In the genomic region with DNA sequence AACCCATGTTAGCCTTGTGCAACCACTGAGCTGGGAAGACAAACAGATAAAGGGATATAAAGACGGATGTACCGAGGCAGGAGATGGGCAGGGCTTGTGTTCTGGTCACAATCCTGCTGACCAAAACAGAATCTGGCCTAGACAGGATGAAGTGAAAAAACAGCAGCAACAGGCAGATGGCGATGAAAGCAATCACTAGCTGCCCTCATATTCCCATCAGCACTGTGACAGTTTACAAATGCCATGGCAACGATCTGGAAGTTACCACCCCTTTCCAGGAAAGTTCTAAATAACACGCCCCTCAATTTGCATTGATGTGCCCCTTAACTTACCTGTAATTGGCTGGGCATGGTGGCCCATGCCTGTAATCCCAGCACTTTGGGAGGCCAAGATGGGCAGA, we compare ENCODE assay signal across 11 cellular contexts. TPM values are rescaled to one million over a fixed set of nuclear protein-coding genes. Genes with fewer than 3 reads are reported as not detected.
DNase-seq lines count a peak whose midpoint lies in the region; ATAC-seq and TF ChIP-seq lines count a peak whose summit lies in the region.
"Had no signal": no experiment of that assay in that cellular context is flagged by ENCODE, and none has a peak within 500 bp of the region (broad histone marks: within the 10 kb centered on the region; RNA-seq: fewer than 3 reads in every experiment).

No MANE protein-coding gene starts in this region.

- intact Hi-C loops in body of pancreas (cut with DNase I) = no loop called here

- peak; percentile 43 for DNase-seq in EH (ENCODE audit: low read depth)
- DNase-seq in body of pancreas = peak in 3 of 4 donors; percentile 18 to 50 (median 28)
- no peak for DNase-seq in nephron progenitor cell
- DNase-seq in DMS114 treated with DMSO at 0.1 percent for 48 hours (lab: John Stamatoyannopoulos, UW; ENCODE audit: unreplicated experiment) = no peak
- DNase-seq: head of caudate nucleus; naive thymus-derived CD4-positive, alpha-beta T cell had no signal

- no peak overlapping the region for H3K9ac ChIP-seq in liver (ENCODE audit: low read depth in 1 of 2, low read length in 2 of 2)

- H3K4me3 ChIP-seq in body of pancreas (no peak overlapping the region), liver (ENCODE audit: low read depth in 1 of 3, low read length in 3 of 3) (no peak overlapping the region)
- H3K4me3 ChIP-seq: cardiac muscle cell had no signal

- H3K9me3 ChIP-seq in body of pancreas = no peaks in the 10 kb centered on the region
- peaks cover 0 to 4% (median 0%) of the 10 kb centered on the region in 4 donors for H3K9me3 ChIP-seq in liver (ENCODE audit: control insufficient read depth in 4 of 4, low read length in 3 of 4)

- peaks cover 6% of the 10 kb centered on the region for H3K9me3 Mint-ChIP-seq in nephron progenitor cell
- H3K9me3 Mint-ChIP-seq: naive thymus-derived CD4-positive, alpha-beta T cell had no signal

- H3K27ac Mint-ChIP-seq in nephron progenitor cell = no peak overlapping the region

- TF ChIP-seq CTCF in LNCAP (IDR thresholded peaks at IDR 0.05) (0 out of 2 replicates have a peak, but pooled peaks have one; percentile 22), body of pancreas (IDR thresholded peaks at IDR 0.05) (peak in 4 of 7 experiments; percentile 16 to 38 (median 23)), liver (IDR thresholded peaks at IDR 0.05; ENCODE audit: low read depth, low read length, missing input control) (peak; percentile 3), nephron progenitor cell (IDR thresholded peaks at IDR 0.05) (no peak)

- H3K36me3 ChIP-seq in body of pancreas (replicated peaks in 1 of 2; ENCODE audit: insufficient read depth in 1 of 2, low read depth in 2 of 2) (no peaks in the 10 kb centered on the region), liver (ENCODE audit: control insufficient read depth in 4 of 4, insufficient read depth in 3 of 4, low read depth in 1 of 4, low read length in 3 of 4) (no peaks in the 10 kb centered on the region)
- H3K36me3 ChIP-seq: cardiac muscle cell had no signal

- ATAC-seq in body of pancreas = peak; percentile 72
- no peak for ATAC-seq in HG02763 (IDR thresholded peaks at IDR 0.05; ENCODE audit: unreplicated experiment)
- no peak for ATAC-seq in HG03442 (IDR thresholded peaks at IDR 0.05; ENCODE audit: unreplicated experiment)
- ATAC-seq: naive thymus-derived CD4-positive, alpha-beta T cell had no signal

- H3K36me3 Mint-ChIP-seq in nephron progenitor cell (ENCODE audit: low read depth) = no peaks in the 10 kb centered on the region
- H3K36me3 Mint-ChIP-seq: naive thymus-derived CD4-positive, alpha-beta T cell had no signal

- H3K4me1 ChIP-seq in body of pancreas = no peaks in the 10 kb centered on the region
- H3K4me1 ChIP-seq in liver (ENCODE audit: control insufficient read depth in 4 of 4, insufficient read depth in 4 of 4, low read length in 3 of 4) = peaks cover 0 to 3% (median 0%) of the 10 kb centered on the region in 4 donors

- H3K27ac ChIP-seq in body of pancreas = no peak overlapping the region
- H3K27ac ChIP-seq in liver (ENCODE audit: low read depth in 1 of 2, low read length in 2 of 2) = no peak overlapping the region
- H3K27ac ChIP-seq: cardiac muscle cell had no signal

- H3K27me3 Mint-ChIP-seq in nephron progenitor cell (ENCODE audit: low read depth, poor library complexity) = peaks cover 9% of the 10 kb centered on the region

- no peak overlapping the region for H3K4me3 Mint-ChIP-seq in nephron progenitor cell
- H3K4me3 Mint-ChIP-seq: naive thymus-derived CD4-positive, alpha-beta T cell had no signal

- peak in 1 of 2 donors; percentile 46 for TF ChIP-seq RAD21 in liver (IDR thresholded peaks at IDR 0.05)

- no peak for TF ChIP-seq POLR2A in body of pancreas (IDR thresholded peaks at IDR 0.05)

- WGBS in body of pancreas, 2 donors = 37 to 42% methylated on average over 5 of the region's 5 CpGs
- 58% methylated on average over 5 of the region's 5 CpGs for WGBS in liver

- H3K27me3 ChIP-seq in body of pancreas (no peaks in the 10 kb centered on the region), liver (ENCODE audit: control insufficient read depth in 4 of 4, insufficient read depth in 4 of 4, low read length in 3 of 4) (no peaks in the 10 kb centered on the region)
- H3K27me3 ChIP-seq: cardiac muscle cell had no signal

- peaks cover 10% of the 10 kb centered on the region for H3K4me1 Mint-ChIP-seq in nephron progenitor cell

TF ChIP-seq in liver, 16 proteins besides CTCF, POLR2A, EP300 and RAD21:
- TF ChIP-seq FOXA2 (IDR thresholded peaks at IDR 0.05) = no peak
- no peak for TF ChIP-seq JUND (IDR thresholded peaks at IDR 0.05)
- TF ChIP-seq, protein P1, sequence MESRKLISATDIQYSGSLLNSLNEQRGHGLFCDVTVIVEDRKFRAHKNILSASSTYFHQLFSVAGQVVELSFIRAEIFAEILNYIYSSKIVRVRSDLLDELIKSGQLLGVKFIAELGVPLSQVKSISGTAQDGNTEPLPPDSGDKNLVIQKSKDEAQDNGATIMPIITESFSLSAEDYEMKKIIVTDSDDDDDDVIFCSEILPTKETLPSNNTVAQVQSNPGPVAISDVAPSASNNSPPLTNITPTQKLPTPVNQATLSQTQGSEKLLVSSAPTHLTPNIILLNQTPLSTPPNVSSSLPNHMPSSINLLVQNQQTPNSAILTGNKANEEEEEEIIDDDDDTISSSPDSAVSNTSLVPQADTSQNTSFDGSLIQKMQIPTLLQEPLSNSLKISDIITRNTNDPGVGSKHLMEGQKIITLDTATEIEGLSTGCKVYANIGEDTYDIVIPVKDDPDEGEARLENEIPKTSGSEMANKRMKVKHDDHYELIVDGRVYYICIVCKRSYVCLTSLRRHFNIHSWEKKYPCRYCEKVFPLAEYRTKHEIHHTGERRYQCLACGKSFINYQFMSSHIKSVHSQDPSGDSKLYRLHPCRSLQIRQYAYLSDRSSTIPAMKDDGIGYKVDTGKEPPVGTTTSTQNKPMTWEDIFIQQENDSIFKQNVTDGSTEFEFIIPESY (IDR thresholded peaks at IDR 0.05) = no peak
- TF ChIP-seq HNF4G (IDR thresholded peaks at IDR 0.05) = no peak
- TF ChIP-seq, protein P2, sequence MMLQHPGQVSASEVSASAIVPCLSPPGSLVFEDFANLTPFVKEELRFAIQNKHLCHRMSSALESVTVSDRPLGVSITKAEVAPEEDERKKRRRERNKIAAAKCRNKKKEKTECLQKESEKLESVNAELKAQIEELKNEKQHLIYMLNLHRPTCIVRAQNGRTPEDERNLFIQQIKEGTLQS (IDR thresholded peaks at IDR 0.05) = no peak
- TF ChIP-seq FOXA1 (IDR thresholded peaks at IDR 0.05) = no peak
- TF ChIP-seq NR2F2 (IDR thresholded peaks at IDR 0.05) = no peak
- no peak for TF ChIP-seq TAF1 (conservative IDR thresholded peaks at IDR 0.05)
- no peak for TF ChIP-seq RXRA (IDR thresholded peaks at IDR 0.05)
- TF ChIP-seq SP1 (IDR thresholded peaks at IDR 0.05) = no peak
- no peak for TF ChIP-seq GABPA (IDR thresholded peaks at IDR 0.05 in 1 of 2, conservative IDR thresholded peaks at IDR 0.05 in 1 of 2)
- TF ChIP-seq, protein P3, sequence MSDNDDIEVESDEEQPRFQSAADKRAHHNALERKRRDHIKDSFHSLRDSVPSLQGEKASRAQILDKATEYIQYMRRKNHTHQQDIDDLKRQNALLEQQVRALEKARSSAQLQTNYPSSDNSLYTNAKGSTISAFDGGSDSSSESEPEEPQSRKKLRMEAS (IDR thresholded peaks at IDR 0.05) = no peak
- TF ChIP-seq, protein P4, sequence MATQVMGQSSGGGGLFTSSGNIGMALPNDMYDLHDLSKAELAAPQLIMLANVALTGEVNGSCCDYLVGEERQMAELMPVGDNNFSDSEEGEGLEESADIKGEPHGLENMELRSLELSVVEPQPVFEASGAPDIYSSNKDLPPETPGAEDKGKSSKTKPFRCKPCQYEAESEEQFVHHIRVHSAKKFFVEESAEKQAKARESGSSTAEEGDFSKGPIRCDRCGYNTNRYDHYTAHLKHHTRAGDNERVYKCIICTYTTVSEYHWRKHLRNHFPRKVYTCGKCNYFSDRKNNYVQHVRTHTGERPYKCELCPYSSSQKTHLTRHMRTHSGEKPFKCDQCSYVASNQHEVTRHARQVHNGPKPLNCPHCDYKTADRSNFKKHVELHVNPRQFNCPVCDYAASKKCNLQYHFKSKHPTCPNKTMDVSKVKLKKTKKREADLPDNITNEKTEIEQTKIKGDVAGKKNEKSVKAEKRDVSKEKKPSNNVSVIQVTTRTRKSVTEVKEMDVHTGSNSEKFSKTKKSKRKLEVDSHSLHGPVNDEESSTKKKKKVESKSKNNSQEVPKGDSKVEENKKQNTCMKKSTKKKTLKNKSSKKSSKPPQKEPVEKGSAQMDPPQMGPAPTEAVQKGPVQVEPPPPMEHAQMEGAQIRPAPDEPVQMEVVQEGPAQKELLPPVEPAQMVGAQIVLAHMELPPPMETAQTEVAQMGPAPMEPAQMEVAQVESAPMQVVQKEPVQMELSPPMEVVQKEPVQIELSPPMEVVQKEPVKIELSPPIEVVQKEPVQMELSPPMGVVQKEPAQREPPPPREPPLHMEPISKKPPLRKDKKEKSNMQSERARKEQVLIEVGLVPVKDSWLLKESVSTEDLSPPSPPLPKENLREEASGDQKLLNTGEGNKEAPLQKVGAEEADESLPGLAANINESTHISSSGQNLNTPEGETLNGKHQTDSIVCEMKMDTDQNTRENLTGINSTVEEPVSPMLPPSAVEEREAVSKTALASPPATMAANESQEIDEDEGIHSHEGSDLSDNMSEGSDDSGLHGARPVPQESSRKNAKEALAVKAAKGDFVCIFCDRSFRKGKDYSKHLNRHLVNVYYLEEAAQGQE (IDR thresholded peaks at IDR 0.05) = no peak
- no peak for TF ChIP-seq YY1 (IDR thresholded peaks at IDR 0.05)

RNA-seq across cellular contexts. Expression of a gene that starts 40.6 kb away (rescaled TPM):
- 100 to 1,000 TPM; 162 to 175 TPM for total RNA-seq in body of pancreas
- 100 to 1,000 TPM; 118 to 123 TPM for total RNA-seq in liver
- polyA plus RNA-seq in liver = 100 to 1,000 TPM in 1 of 2 donors, 10 to 100 TPM in 1; 71.3 to 177 TPM

Comparison
In these comparisons a context has a peak if more than half of its experiments do, and no peak if none do; other contexts are left out.
1. DNase-seq: peak in EH (single experiment) and body of pancreas (3 of 4); none in nephron progenitor cell (single experiment) and DMS114 treated with DMSO at 0.1 percent for 48 hours (single experiment).